Comparison of ENCODE assay signal across 17 cellular contexts in genomic region chr12:77013091-77013490, GRCh38. TPM values are rescaled to one million over a fixed set of nuclear protein-coding genes. Genes with fewer than 3 reads are reported as not detected.
DNase-seq lines count a peak whose midpoint lies in the region; ATAC-seq and TF ChIP-seq lines count a peak whose summit lies in the region.
"Had no signal": no experiment of that assay in that cellular context is flagged by ENCODE, and none has a peak within 500 bp of the region (broad histone marks: within the 10 kb centered on the region; RNA-seq: fewer than 3 reads in every experiment).

No MANE protein-coding gene starts in this region.

- TF ChIP-seq CTCF in AG04450 (IDR thresholded peaks at IDR 0.05; ENCODE audit: low read depth, low read length) (no peak), AG09319 (IDR thresholded peaks at IDR 0.05; ENCODE audit: low read depth, low read length) (no peak), IMR-90 (conservative IDR thresholded peaks at IDR 0.05; ENCODE audit: low read depth, low read length) (no peak), fibroblast of the aortic adventitia (IDR thresholded peaks at IDR 0.05; ENCODE audit: insufficient read depth, low read length) (no peak), body of pancreas (IDR thresholded peaks at IDR 0.05) (no peak), right lobe of liver (IDR thresholded peaks at IDR 0.05) (no peak)

- H3K14ac ChIP-seq in IMR-90 (replicated peaks; ENCODE audit: low read depth, low read length) = no peak overlapping the region

- H3K4ac ChIP-seq in IMR-90 (ENCODE audit: low read depth, low read length) = no peak overlapping the region

- no peak overlapping the region for H4K8ac ChIP-seq in IMR-90 (ENCODE audit: low read depth in 2 of 2, low read length in 2 of 2)

- no peak overlapping the region for H2BK120ac ChIP-seq in IMR-90 (ENCODE audit: low read depth, low read length)

- ATAC-seq in IMR-90 (ENCODE audit: low read depth) (no peak), body of pancreas (no peak), SK-N-SH treated with all-trans-retinoic acid at 6 μM for 48 hours (no peak), right lobe of liver (no peak)

- H3K9ac ChIP-seq in IMR-90 (ENCODE audit: low read depth, low read length) = no peak overlapping the region

- no peaks in the 10 kb centered on the region for H3K9me3 ChIP-seq in AG04450 (ENCODE audit: control insufficient read depth, insufficient read depth, low read length)
- H3K9me3 ChIP-seq in IMR-90 (ENCODE audit: control insufficient read depth, insufficient read depth, low read length) = peaks cover 2% of the 10 kb centered on the region; the same call in 1 of the 2 replicates
- H3K9me3 ChIP-seq in body of pancreas = no peaks in the 10 kb centered on the region
- no peaks in the 10 kb centered on the region for H3K9me3 ChIP-seq in right lobe of liver

- CTCF ChIA-PET in AG04450 (lab: Charles Lee) (interaction anchor here (1.0 to 1.6 kb wide), 5 partner anchors 8 to 672 kb away, joined by 3 to 9 read pairs (median 3); partner anchors contain the start of gene CSRP2), IMR-90 (lab: Yijun Ruan, JAX) (interaction anchor here (0.6 to 1.8 kb wide), 3 partner anchors 19 to 391 kb away, joined by 3 to 5 read pairs (median 4); no protein-coding TSS in a partner anchor)

- H3K27ac ChIP-seq in AG04450 (ENCODE audit: low read depth, low read length) = no peak overlapping the region
- no peak overlapping the region for H3K27ac ChIP-seq in IMR-90 (ENCODE audit: insufficient read depth, low read length)
- no peak overlapping the region for H3K27ac ChIP-seq in body of pancreas
- H3K27ac ChIP-seq in right lobe of liver = no peak overlapping the region

- H4K5ac ChIP-seq in IMR-90 (ENCODE audit: low read depth, low read length) = no peak overlapping the region

- H3K27me3 ChIP-seq in AG04450 (ENCODE audit: control insufficient read depth, insufficient read depth, low read length) = no peaks in the 10 kb centered on the region
- no peaks in the 10 kb centered on the region for H3K27me3 ChIP-seq in IMR-90 (ENCODE audit: control insufficient read depth, insufficient read depth, low read length)
- H3K27me3 ChIP-seq in body of pancreas = no peaks in the 10 kb centered on the region
- H3K27me3 ChIP-seq in right lobe of liver = no peaks in the 10 kb centered on the region

- H3K4me2 ChIP-seq in IMR-90 (ENCODE audit: low read depth, low read length) = no peak overlapping the region

- dilution Hi-C loops in IMR-90 (cut with HindIII; ENCODE audit: low sequenced_read_pairs, unreplicated experiment) = no loop called here

- H3K4me1 ChIP-seq in IMR-90 (ENCODE audit: control insufficient read depth, insufficient read depth, low read length) (peaks cover 5% of the 10 kb centered on the region), body of pancreas (peaks cover 6% of the 10 kb centered on the region), right lobe of liver (peaks cover 0 to 3% (median 0%) of the 10 kb centered on the region in 4 donors)

- H3K23ac ChIP-seq in IMR-90 (ENCODE audit: low read depth, low read length) = no peak overlapping the region

- H2BK15ac ChIP-seq in IMR-90 (ENCODE audit: low read depth, low read length) = no peak overlapping the region

- no peak overlapping the region for H2AK9ac ChIP-seq in IMR-90 (replicated peaks; ENCODE audit: low read depth, low read length, poor library complexity)

- no peaks in the 10 kb centered on the region for H4K20me1 ChIP-seq in IMR-90 (ENCODE audit: insufficient read depth, low read length)

- H3K56ac ChIP-seq in IMR-90 (ENCODE audit: extremely low read depth, insufficient read depth, low read length) = no peak overlapping the region

- no peak overlapping the region for H2AK5ac ChIP-seq in IMR-90 (ENCODE audit: low read depth, low read length)

- H2AFZ ChIP-seq in IMR-90 (replicated peaks; ENCODE audit: low read length, poor library complexity) = no peak overlapping the region

- no peak overlapping the region for H3K4me3 ChIP-seq in AG04450 (ENCODE audit: low read depth, low read length)
- H3K4me3 ChIP-seq in IMR-90 (ENCODE audit: insufficient read depth, low read depth, low read length) = no peak overlapping the region
- H3K4me3 ChIP-seq in fibroblast of the aortic adventitia (ENCODE audit: low read depth, low read length) = no peak overlapping the region
- H3K4me3 ChIP-seq in body of pancreas = no peak overlapping the region
- no peak overlapping the region for H3K4me3 ChIP-seq in right lobe of liver

- WGBS in IMR-90 (ENCODE audit: extremely low coverage in 2 of 2, insufficient read length in 1 of 2), 2 experiments = no CpG with 5 or more reads among the region's 1 CpG
- WGBS in body of pancreas, 2 donors = 35 to 38% methylated on average over 1 of the region's 1 CpG
- WGBS in right lobe of liver (ENCODE audit: insufficient coverage, low coverage, low lambda C conversion rate, missing lambda C conversion rate) = 20% methylated on average over 1 of the region's 1 CpG

- H2BK5ac ChIP-seq in IMR-90 (ENCODE audit: low read depth, low read length, poor library complexity, severe bottlenecking) = peak overlapping the region; percentile 5

- no TSS peak for BruUV-seq in IMR-90 (replicated peaks; lab: Mats Ljungman, UMichigan)

- TF ChIP-seq POLR2A in IMR-90 (IDR thresholded peaks at IDR 0.05; ENCODE audit: low read depth, low read length) (no peak), body of pancreas (IDR thresholded peaks at IDR 0.05) (no peak), right lobe of liver (IDR thresholded peaks at IDR 0.05) (no peak)

- H3K36me3 ChIP-seq in IMR-90 (ENCODE audit: control insufficient read depth, insufficient read depth, low read length) (no peaks in the 10 kb centered on the region), body of pancreas (replicated peaks in 1 of 2; ENCODE audit: insufficient read depth in 1 of 2, low read depth in 2 of 2) (no peaks in the 10 kb centered on the region), right lobe of liver (no peaks in the 10 kb centered on the region)

- H2BK20ac ChIP-seq in IMR-90 (ENCODE audit: low read depth, low read length) = no peak overlapping the region

- in situ Hi-C loops in IMR-90 (cut with MboI; ENCODE audit: low sequenced_read_pairs) = loop anchor here (5.0 kb wide), 1 partner anchor 396 kb away; no protein-coding TSS in a partner anchor

- H4K91ac ChIP-seq in IMR-90 (ENCODE audit: insufficient read depth, low read depth, low read length) = no peak overlapping the region

- intact Hi-C loops in IMR-90 (cut with micrococcal nuclease) = loop anchor here (5.0 kb wide), 2 partner anchors 151 to 326 kb away; no protein-coding TSS in a partner anchor
- intact Hi-C loops in body of pancreas (cut with DNase I) = loop anchor here (5.0 kb wide), 1 partner anchor 396 kb away; no protein-coding TSS in a partner anchor
- intact Hi-C loops in right lobe of liver (cut with DNase I) = no loop called here

- H3K9me1 ChIP-seq in IMR-90 (ENCODE audit: insufficient read depth, low read length) = no peaks in the 10 kb centered on the region

- DNase-seq in AG04450 (ENCODE audit: low read depth, low spot score) (peak; percentile 21), AG09319 (ENCODE audit: extremely low read depth, low read depth) (peak; percentile 12), IMR-90 (peak; percentile 51), fibroblast of the aortic adventitia (ENCODE audit: low read depth) (peak; percentile 11), body of pancreas (no peak), NCI-H2196 (lab: John Stamatoyannopoulos, UW; ENCODE audit: unreplicated experiment) (no peak), right lobe of liver (no peak)
- DNase-seq: ACHN; C1 segment of cervical spinal cord; Calu3; CD4-positive, alpha-beta T cell; DMS153; DMS79 treated with DMSO at 0.1 percent for 48 hours; EL; HCEC 1CT; HFFc6 had no signal

- TF ChIP-seq RAD21 in IMR-90 (IDR thresholded peaks at IDR 0.05; ENCODE audit: low read length) = no peak

- H3K18ac ChIP-seq in IMR-90 (ENCODE audit: low read depth, low read length) = no peak overlapping the region; the same call in 1 of the 2 replicates

- POLR2A ChIA-PET in AG04450 (lab: Yijun Ruan, JAX) (no interaction called here), IMR-90 (lab: Charles Lee; ENCODE audit: unreplicated experiment) (interaction anchor here (0.6 kb wide), 1 partner anchor 107 kb away, joined by 4 read pairs; no protein-coding TSS in a partner anchor)

- no peaks in the 10 kb centered on the region for H3K79me1 ChIP-seq in IMR-90 (ENCODE audit: low read depth in 1 of 2, low read length in 2 of 2)

TF ChIP-seq in IMR-90, 13 proteins besides CTCF, POLR2A, EP300 and RAD21 (continues in another document):
- TF ChIP-seq CEBPB (IDR thresholded peaks at IDR 0.05; ENCODE audit: low read depth, low read length) = no peak
- TF ChIP-seq MAZ (IDR thresholded peaks at IDR 0.05; ENCODE audit: borderline replicate concordance, low read depth, low read length) = no peak
- TF ChIP-seq RFX5 (IDR thresholded peaks at IDR 0.05; ENCODE audit: low read depth, low read length) = no peak
- TF ChIP-seq BHLHE40 (IDR thresholded peaks at IDR 0.05; ENCODE audit: low read depth, low read length) = no peak
- TF ChIP-seq CHD1 (IDR thresholded peaks at IDR 0.05; ENCODE audit: low read depth, low read length) = no peak
- TF ChIP-seq MAFK (IDR thresholded peaks at IDR 0.05; ENCODE audit: low read depth, low read length) = no peak
- TF ChIP-seq MXI1 (IDR thresholded peaks at IDR 0.05; ENCODE audit: borderline replicate concordance, low read depth, low read length) = no peak

TF ChIP-seq in SK-N-SH treated with all-trans-retinoic acid at 6 μM for 48 hours, 23 proteins besides CTCF, POLR2A, EP300 and RAD21 (continues in another document):
- TF ChIP-seq ESRRG (CRISPR knock-in tag; IDR thresholded peaks at IDR 0.05) (no peak), POU6F1 (CRISPR knock-in tag; IDR thresholded peaks at IDR 0.05; ENCODE audit: borderline replicate concordance, low read depth) (no peak)

RNA-seq across cellular contexts. Expression of gene E2F7, which starts 52.3 kb away (rescaled TPM):
- polyA plus RNA-seq in AG04450 (2011; rRNA removed) (4.0 and 5.2 TPM in 2 replicates), IMR-90 (2012; rRNA removed) (6.0 TPM in 2 replicates)
- polyA minus RNA-seq in AG04450 (2011; rRNA and poly(A)+ RNA removed) = 4.4 and 4.7 TPM in 2 replicates
- total RNA-seq in IMR-90 (2012; rRNA removed) (8.1 and 10.3 TPM in 2 replicates), fibroblast of the aortic adventitia (ENCODE audit: low replicate concordance) (2.3 and 23.4 TPM in 2 replicates), body of pancreas (not detected), right lobe of liver (under 1 TPM in 4 of 6 experiments, not detected in 2; 0.23 to 0.55 (median 0.37) TPM)
- polyA plus RNA-seq in IMR-90 (2012; cell fraction: cytosol; rRNA removed) = 1.3 and 1.8 TPM in 2 replicates
- 7.1 and 9.3 TPM in 2 replicates for polyA plus RNA-seq in IMR-90 (2012; cell fraction: nucleus; rRNA removed; ENCODE audit: low replicate concordance)

Comparison
In these comparisons a context has a peak if more than half of its experiments do, and no peak if none do; other contexts are left out.
1. DNase-seq: peak in AG04450 (single experiment), AG09319 (single experiment), IMR-90 (single experiment) and fibroblast of the aortic adventitia (single experiment); none in body of pancreas (0 of 4), NCI-H2196 (single experiment) and right lobe of liver (0 of 3).
2. intact Hi-C loops: an anchor here in IMR-90 (5.0 kb wide) and body of pancreas (5.0 kb wide); none called in right lobe of liver.